In the genomic region with DNA sequence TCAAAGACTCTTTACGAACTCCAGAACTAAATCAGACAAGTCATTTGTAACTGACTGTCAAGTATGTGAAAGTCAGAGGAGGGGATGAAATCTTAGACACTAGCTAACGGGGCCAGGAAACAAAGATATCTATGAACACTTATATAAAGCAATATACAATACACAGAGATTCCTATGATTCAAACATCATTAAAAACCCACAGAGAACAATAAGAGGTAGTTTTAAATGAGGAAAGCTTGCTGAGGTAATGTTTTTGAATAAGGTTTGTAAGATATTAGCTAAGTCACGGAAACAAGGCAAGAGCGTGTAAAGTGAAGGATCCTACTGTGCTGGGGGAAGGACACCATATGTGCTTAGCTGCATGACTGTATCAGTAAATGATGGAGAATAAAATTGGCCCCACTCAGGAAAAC, we compare ENCODE assay signal across 15 cellular contexts. TPM values are rescaled to one million over a fixed set of nuclear protein-coding genes. Genes with fewer than 3 reads are reported as not detected.
A peak's percentile ranks its signal among the peaks of the same experiment; 100 is the strongest.
DNase-seq lines count a peak whose midpoint lies in the region; ATAC-seq and TF ChIP-seq lines count a peak whose summit lies in the region.
"Had no signal": no experiment of that assay in that cellular context is flagged by ENCODE, and none has a peak within 500 bp of the region (broad histone marks: within the 10 kb centered on the region; RNA-seq: fewer than 3 reads in every experiment).

No MANE protein-coding gene starts in this region.

- TF ChIP-seq CTCF in AG10803 (conservative IDR thresholded peaks at IDR 0.05; ENCODE audit: low read length) (no peak), HFFc6 (IDR thresholded peaks at IDR 0.05) (no peak), fibroblast of the aortic adventitia (IDR thresholded peaks at IDR 0.05; ENCODE audit: insufficient read depth, low read length) (no peak), left lung (IDR thresholded peaks at IDR 0.05) (no peak)

- peaks cover 5% of the 10 kb centered on the region; the same call in 1 of the 2 replicates for H3K36me3 Mint-ChIP-seq in HFFc6 (ENCODE audit: low read depth)

- H3K4me1 ChIP-seq in left lung = no peaks in the 10 kb centered on the region
- H3K4me1 ChIP-seq: A549 had no signal

- H3K27ac Mint-ChIP-seq in HFFc6 = peak overlapping the region; percentile 1; the same call in 1 of the 2 replicates
- H3K27ac Mint-ChIP-seq: CD8-positive, alpha-beta T cell; IgD-negative memory B cell had no signal

- intact Hi-C loops in left lung (cut with DNase I) = no loop called here

- no peaks in the 10 kb centered on the region for H3K9me3 ChIP-seq in left lung
- H3K9me3 ChIP-seq: A549 had no signal

- no peak for ATAC-seq in left lung
- ATAC-seq: A549; CD8-positive, alpha-beta T cell had no signal

- no peak overlapping the region for H3K4me3 Mint-ChIP-seq in HFFc6
- H3K4me3 Mint-ChIP-seq: CD8-positive, alpha-beta T cell; IgD-negative memory B cell had no signal

- H3K27ac ChIP-seq in left lung = no peak overlapping the region
- H3K27ac ChIP-seq: A549, PC-9 had no signal

- H3K4me3 ChIP-seq in AG10803 (ENCODE audit: low read length) (no peak overlapping the region), fibroblast of the aortic adventitia (ENCODE audit: low read depth, low read length) (no peak overlapping the region), left lung (no peak overlapping the region)
- H3K4me3 ChIP-seq: A549, PC-9 had no signal

- DNase-seq in AG10803 (ENCODE audit: low read depth) = peak; percentile 42
- DNase-seq in HFFc6 = no peak
- peak; percentile 45 for DNase-seq in astrocyte of the hippocampus (ENCODE audit: low read depth, low spot score)
- DNase-seq in fibroblast of the aortic adventitia (ENCODE audit: low read depth) = peak; percentile 61
- DNase-seq in NCI-H146 (lab: John Stamatoyannopoulos, UW) = no peak
- DNase-seq in NCI-H82 (lab: John Stamatoyannopoulos, UW) = no peak
- DNase-seq in left lung = no peak
- no peak for DNase-seq in DMS53 treated with DMSO at 0.1 percent for 48 hours (lab: John Stamatoyannopoulos, UW; ENCODE audit: unreplicated experiment)
- DNase-seq: CD8-positive, alpha-beta T cell; H7; NCI-H1436; NCI-H69; PC-9 had no signal

- H3K9me3 Mint-ChIP-seq in HFFc6 = no peaks in the 10 kb centered on the region
- H3K9me3 Mint-ChIP-seq: CD8-positive, alpha-beta T cell; IgD-negative memory B cell had no signal

- H3K27me3 Mint-ChIP-seq in HFFc6 (ENCODE audit: insufficient read depth) = no peaks in the 10 kb centered on the region
- H3K27me3 Mint-ChIP-seq: IgD-negative memory B cell had no signal

- no peaks in the 10 kb centered on the region for H3K36me3 ChIP-seq in left lung

- H3K4me1 Mint-ChIP-seq in HFFc6 (ENCODE audit: low read depth) = peaks cover 12% of the 10 kb centered on the region

- no peaks in the 10 kb centered on the region for H3K27me3 ChIP-seq in left lung

RNA-seq across cellular contexts. Expression of a gene that starts 36.7 kb away (rescaled TPM):
- 10 to 100 TPM; 23.3 to 32.6 (median 30.5) TPM for total RNA-seq in HFFc6 (2021; fragmentation: NEBNext Ultra II Directional; extraction: Animal tissue kit (Norgen Biotek cat#: 25700))
- 32.4 and 42.2 TPM in 2 replicates for total RNA-seq in fibroblast of the aortic adventitia (ENCODE audit: low replicate concordance)
- total RNA-seq in left lung = 10 to 100 TPM; 28.2 to 32.3 TPM

Comparison
In these comparisons a context has a peak if more than half of its experiments do, and no peak if none do; other contexts are left out.
1. DNase-seq: peak in AG10803 (single experiment), astrocyte of the hippocampus (single experiment) and fibroblast of the aortic adventitia (single experiment); none in HFFc6 (single experiment), NCI-H146 (single experiment), NCI-H82 (single experiment), left lung (0 of 2) and DMS53 treated with DMSO at 0.1 percent for 48 hours (single experiment).